Comparison of ENCODE assay signal across 12 cellular contexts in genomic region chr19:17952041-17952976, GRCh38. TPM values are rescaled to one million over a fixed set of nuclear protein-coding genes. Genes with fewer than 3 reads are reported as not detected.
DNase-seq lines count a peak whose midpoint lies in the region; ATAC-seq and TF ChIP-seq lines count a peak whose summit lies in the region.
"Had no signal": no experiment of that assay in that cellular context is flagged by ENCODE, and none has a peak within 500 bp of the region (broad histone marks: within the 10 kb centered on the region; RNA-seq: fewer than 3 reads in every experiment).

No MANE protein-coding gene starts in this region.

- no peak for TF ChIP-seq CTCF in GM20000 (IDR thresholded peaks at IDR 0.05; ENCODE audit: extremely low read depth, missing control alignments)

- no peak for ATAC-seq in activated T-helper 17 cell treated with anti-CD3 and anti-CD28 coated beads, Interleukin-2, amount 50 U/mL, for 72 hours (replicated peaks)
- ATAC-seq in natural killer cell treated with Interleukin-12 subunit alpha and Interleukin-12 subunit beta and Interleukin-15 and Interleukin-18, amount 100 ng/mL, for 72 hours, result no peak
- ATAC-seq: heart right ventricle had no signal

- H3K4me3 Mint-ChIP-seq in activated T-helper 17 cell treated with anti-CD3 and anti-CD28 coated beads, Interleukin-2, amount 50 U/mL, for 72 hours, result peak overlapping the region; percentile 81
- no peak overlapping the region for H3K4me3 Mint-ChIP-seq in natural killer cell treated with Interleukin-12 subunit alpha and Interleukin-12 subunit beta and Interleukin-15 and Interleukin-18, amount 100 ng/mL, for 72 hours

- H3K27ac Mint-ChIP-seq in activated T-helper 17 cell treated with anti-CD3 and anti-CD28 coated beads, Interleukin-2, amount 50 U/mL, for 72 hours, result no peak overlapping the region
- no peak overlapping the region for H3K27ac Mint-ChIP-seq in natural killer cell treated with Interleukin-12 subunit alpha and Interleukin-12 subunit beta and Interleukin-15 and Interleukin-18, amount 100 ng/mL, for 72 hours

- DNase-seq in COR-L47 (lab: John Stamatoyannopoulos, UW) (peak; percentile 13), GM20000 (ENCODE audit: low spot score) (peak; percentile 77), hippocampal formation (lab: John Stamatoyannopoulos, UW) (no peak), HPDE6-E6E7 (ENCODE audit: extremely low spot score) (no peak), UCSD-AML1 (lab: John Stamatoyannopoulos, UW; ENCODE audit: unreplicated experiment) (no peak), medulla oblongata (ENCODE audit: extremely low spot score) (no peak)
- peak; percentile 73 for DNase-seq in natural killer cell treated with Interleukin-12 subunit alpha and Interleukin-12 subunit beta and Interleukin-15 and Interleukin-18, amount 100 ng/mL, for 72 hours (ENCODE audit: low spot score)
- DNase-seq: heart right ventricle; KBM-7; NCI-H526 treated with DMSO at 0.1 percent for 48 hours; stimulated activated CD4-positive, alpha-beta T cell treated with anti-CD3 and anti-CD28 coated beads, Interleukin-2, amount 100 ng/mL, for 48 hours had no signal

- H3K36me3 Mint-ChIP-seq in activated T-helper 17 cell treated with anti-CD3 and anti-CD28 coated beads, Interleukin-2, amount 50 U/mL, for 72 hours (ENCODE audit: low read depth), result peaks cover 14% of the 10 kb centered on the region
- H3K36me3 Mint-ChIP-seq in natural killer cell treated with Interleukin-12 subunit alpha and Interleukin-12 subunit beta and Interleukin-15 and Interleukin-18, amount 100 ng/mL, for 72 hours, result no peaks in the 10 kb centered on the region

- peaks cover 20% of the 10 kb centered on the region for H3K4me1 Mint-ChIP-seq in activated T-helper 17 cell treated with anti-CD3 and anti-CD28 coated beads, Interleukin-2, amount 50 U/mL, for 72 hours
- H3K4me1 Mint-ChIP-seq in natural killer cell treated with Interleukin-12 subunit alpha and Interleukin-12 subunit beta and Interleukin-15 and Interleukin-18, amount 100 ng/mL, for 72 hours (ENCODE audit: low read depth in 2 of 2), result peaks cover 22 to 25% of the 10 kb centered on the region in 2 donors

- peaks cover 40% of the 10 kb centered on the region for H3K27me3 Mint-ChIP-seq in activated T-helper 17 cell treated with anti-CD3 and anti-CD28 coated beads, Interleukin-2, amount 50 U/mL, for 72 hours
- peaks cover 26 to 43% of the 10 kb centered on the region in 2 donors for H3K27me3 Mint-ChIP-seq in natural killer cell treated with Interleukin-12 subunit alpha and Interleukin-12 subunit beta and Interleukin-15 and Interleukin-18, amount 100 ng/mL, for 72 hours

- H3K9me3 Mint-ChIP-seq in activated T-helper 17 cell treated with anti-CD3 and anti-CD28 coated beads, Interleukin-2, amount 50 U/mL, for 72 hours, result no peaks in the 10 kb centered on the region
- H3K9me3 Mint-ChIP-seq in natural killer cell treated with Interleukin-12 subunit alpha and Interleukin-12 subunit beta and Interleukin-15 and Interleukin-18, amount 100 ng/mL, for 72 hours, result no peaks in the 10 kb centered on the region

RNA-seq across cellular contexts. Expression of gene KCNN1, which starts 14.6 kb away (rescaled TPM):
- total RNA-seq in activated T-helper 17 cell treated with anti-CD3 and anti-CD28 coated beads, Interleukin-2, amount 50 U/mL, for 72 hours, result under 1 TPM; 0.50 to 0.61 TPM
- 1 to 10 TPM; 1.0 to 1.3 TPM for total RNA-seq in natural killer cell treated with Interleukin-12 subunit alpha and Interleukin-12 subunit beta and Interleukin-15 and Interleukin-18, amount 100 ng/mL, for 72 hours

RNA-seq across cellular contexts. Expression of gene CCDC124, which starts 19.5 kb away (rescaled TPM):
- 10 to 100 TPM; 52.4 to 90.5 TPM for total RNA-seq in activated T-helper 17 cell treated with anti-CD3 and anti-CD28 coated beads, Interleukin-2, amount 50 U/mL, for 72 hours
- 10 to 100 TPM; 70.4 to 92.8 TPM for total RNA-seq in natural killer cell treated with Interleukin-12 subunit alpha and Interleukin-12 subunit beta and Interleukin-15 and Interleukin-18, amount 100 ng/mL, for 72 hours

RNA-seq across cellular contexts. Expression of gene ARRDC2, which starts 55.7 kb away (rescaled TPM):
- 10 to 100 TPM; 32.0 to 98.0 TPM for total RNA-seq in activated T-helper 17 cell treated with anti-CD3 and anti-CD28 coated beads, Interleukin-2, amount 50 U/mL, for 72 hours
- 10 to 100 TPM; 34.0 to 34.8 TPM for total RNA-seq in natural killer cell treated with Interleukin-12 subunit alpha and Interleukin-12 subunit beta and Interleukin-15 and Interleukin-18, amount 100 ng/mL, for 72 hours

Comparison
In these comparisons a context has a peak if more than half of its experiments do, and no peak if none do; other contexts are left out.
1. DNase-seq: peak in COR-L47 (single experiment), GM20000 (single experiment) and natural killer cell treated with Interleukin-12 subunit alpha and Interleukin-12 subunit beta and Interleukin-15 and Interleukin-18, amount 100 ng/mL, for 72 hours (single experiment); none in hippocampal formation (0 of 2), HPDE6-E6E7 (single experiment), UCSD-AML1 (single experiment) and medulla oblongata (single experiment).